In genomic region chr10:93715345-93715744, GRCh38 we compare ENCODE assay signal across 12 cellular contexts. TPM values are rescaled to one million over a fixed set of nuclear protein-coding genes. Genes with fewer than 3 reads are reported as not detected.
DNase-seq lines count a peak whose midpoint lies in the region; ATAC-seq lines count a peak whose summit lies in the region.
"Had no signal": no experiment of that assay in that cellular context is flagged by ENCODE, and none has a peak within 500 bp of the region (broad histone marks: within the 10 kb centered on the region; RNA-seq: fewer than 3 reads in every experiment).

No MANE protein-coding gene starts in this region.

- intact Hi-C loops in left ventricle myocardium superior (cut with micrococcal nuclease) = no loop called here

- no peak overlapping the region for H3K27ac Mint-ChIP-seq in activated T-cell treated with anti-CD3 and anti-CD28 coated beads, Interleukin-2, amount 50 U/mL, for 24 hours

- H3K4me1 Mint-ChIP-seq in activated T-cell treated with anti-CD3 and anti-CD28 coated beads, Interleukin-2, amount 50 U/mL, for 4 hours (ENCODE audit: low read depth) = no peaks in the 10 kb centered on the region
- H3K4me1 Mint-ChIP-seq in activated T-cell treated with anti-CD3 and anti-CD28 coated beads, Interleukin-2, amount 50 U/mL, for 24 hours (ENCODE audit: low read depth) = no peaks in the 10 kb centered on the region

- H3K4me3 Mint-ChIP-seq in activated T-cell treated with anti-CD3 and anti-CD28 coated beads, Interleukin-2, amount 50 U/mL, for 4 hours = no peak overlapping the region
- no peak overlapping the region for H3K4me3 Mint-ChIP-seq in activated T-cell treated with anti-CD3 and anti-CD28 coated beads, Interleukin-2, amount 50 U/mL, for 24 hours

- no peaks in the 10 kb centered on the region for H3K9me3 Mint-ChIP-seq in activated T-cell treated with anti-CD3 and anti-CD28 coated beads, Interleukin-2, amount 50 U/mL, for 4 hours
- no peaks in the 10 kb centered on the region for H3K9me3 Mint-ChIP-seq in activated T-cell treated with anti-CD3 and anti-CD28 coated beads, Interleukin-2, amount 50 U/mL, for 24 hours

- ATAC-seq in GM18517 (IDR thresholded peaks at IDR 0.05; ENCODE audit: unreplicated experiment) (peak; percentile 90), GM21367 (IDR thresholded peaks at IDR 0.05; ENCODE audit: unreplicated experiment) (peak; percentile 90), HG02943 (IDR thresholded peaks at IDR 0.05; ENCODE audit: low read depth, unreplicated experiment) (peak; percentile 82), HG03565 (IDR thresholded peaks at IDR 0.05; ENCODE audit: unreplicated experiment) (peak; percentile 91), left ventricle myocardium superior (no peak)
- ATAC-seq in activated T-cell treated with anti-CD3 and anti-CD28 coated beads, Interleukin-2, amount 50 U/mL, for 4 hours = no peak

- H3K27me3 Mint-ChIP-seq in activated T-cell treated with anti-CD3 and anti-CD28 coated beads, Interleukin-2, amount 50 U/mL, for 4 hours (ENCODE audit: low read depth) = peaks cover 20% of the 10 kb centered on the region
- peaks cover 26% of the 10 kb centered on the region for H3K27me3 Mint-ChIP-seq in activated T-cell treated with anti-CD3 and anti-CD28 coated beads, Interleukin-2, amount 50 U/mL, for 24 hours

- no peaks in the 10 kb centered on the region for H3K36me3 Mint-ChIP-seq in activated T-cell treated with anti-CD3 and anti-CD28 coated beads, Interleukin-2, amount 50 U/mL, for 4 hours (ENCODE audit: insufficient read depth)
- no peaks in the 10 kb centered on the region for H3K36me3 Mint-ChIP-seq in activated T-cell treated with anti-CD3 and anti-CD28 coated beads, Interleukin-2, amount 50 U/mL, for 24 hours (ENCODE audit: low read depth)

- DNase-seq in NCI-H774 (lab: John Stamatoyannopoulos, UW) = no peak
- DNase-seq in left ventricle myocardium superior = no peak
- no peak for DNase-seq in activated T-cell treated with anti-CD3 and anti-CD28 coated beads, Interleukin-2, amount 50 U/mL, for 4 hours
- DNase-seq in activated T-cell treated with anti-CD3 and anti-CD28 coated beads, Interleukin-2, amount 50 U/mL, for 24 hours = no peak
- DNase-seq: C1 segment of cervical spinal cord; stimulated activated CD4-positive, alpha-beta T cell treated with anti-CD3 and anti-CD28 coated beads, Interleukin-4, amount 100 ng/mL, for 1 hour had no signal

RNA-seq across cellular contexts. Expression of gene FRA10AC1, which starts 13.0 kb away (rescaled TPM):
- total RNA-seq in left ventricle myocardium superior = 15.5 TPM
- 10 to 100 TPM; 10.1 to 11.1 (median 10.1) TPM for total RNA-seq in activated T-cell treated with anti-CD3 and anti-CD28 coated beads, Interleukin-2, amount 50 U/mL, for 4 hours

RNA-seq across cellular contexts. Expression of gene LGI1, which starts 42.4 kb away (rescaled TPM):
- not detected for total RNA-seq in left ventricle myocardium superior
- total RNA-seq in activated T-cell treated with anti-CD3 and anti-CD28 coated beads, Interleukin-2, amount 50 U/mL, for 4 hours = not detected
- total RNA-seq: HT-29; T-helper 2 cell treated with Interferon-gamma antibody and Interleukin-4, amounts not matched to agents 100 ng/mL and 5 ng/mL, for 36 hours had no signal

Comparison
In these comparisons a context has a peak if more than half of its experiments do, and no peak if none do; other contexts are left out.
1. ATAC-seq: peak in GM18517 (single experiment), GM21367 (single experiment), HG02943 (single experiment) and HG03565 (single experiment); none in left ventricle myocardium superior (single experiment) and activated T-cell treated with anti-CD3 and anti-CD28 coated beads, Interleukin-2, amount 50 U/mL, for 4 hours (0 of 2).